In the genomic region with DNA sequence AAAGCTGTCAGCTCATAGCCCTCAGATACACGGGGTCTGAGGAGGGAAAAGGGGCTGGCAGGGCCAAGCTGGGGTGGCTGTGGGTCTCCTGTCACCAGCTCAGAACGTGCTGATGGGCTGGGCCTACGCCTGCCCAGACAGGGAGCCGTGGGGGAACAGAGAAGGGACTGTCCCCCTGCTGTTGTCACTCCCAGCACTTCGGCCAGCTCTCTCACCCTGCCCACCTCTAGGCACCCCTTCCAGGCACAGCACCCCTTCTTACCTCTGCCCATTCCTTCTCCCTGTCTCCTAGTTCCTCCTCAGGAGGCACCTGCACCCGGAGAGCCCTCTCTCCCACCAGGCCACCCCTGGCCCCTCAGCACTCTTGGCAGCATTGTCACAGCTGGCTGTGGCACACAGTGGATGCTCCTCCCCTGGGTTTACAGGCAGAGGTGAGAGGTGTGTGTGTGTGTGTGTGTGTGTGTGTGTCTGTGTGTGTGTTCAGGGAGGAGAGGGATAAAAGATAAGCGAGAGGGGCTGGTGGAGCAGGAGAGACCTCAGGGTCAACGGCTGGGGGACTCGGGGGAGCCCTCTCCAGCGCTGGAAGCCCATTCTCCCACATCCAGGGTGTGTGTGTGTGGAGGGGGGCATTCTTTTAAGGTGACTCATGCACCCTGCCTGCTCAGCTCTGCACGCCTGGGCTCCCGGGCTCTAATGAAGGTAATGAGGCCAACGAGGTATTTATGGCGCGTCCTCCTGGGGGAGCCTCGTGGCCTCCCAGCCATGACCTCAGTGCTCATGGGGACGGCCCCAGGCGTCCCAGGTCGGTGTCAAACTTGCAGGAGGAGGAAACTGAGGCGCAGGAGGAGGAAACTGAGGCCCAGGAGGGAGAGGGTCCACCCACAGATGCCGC, we compare ENCODE assay signal across 1 cellular context.
TF ChIP-seq lines count a peak whose summit lies in the region.

No MANE protein-coding gene starts in this region.

TF ChIP-seq in GM23338, 12 proteins besides CTCF, POLR2A, EP300 and RAD21 (continued from another document):
- TF ChIP-seq, protein P1, sequence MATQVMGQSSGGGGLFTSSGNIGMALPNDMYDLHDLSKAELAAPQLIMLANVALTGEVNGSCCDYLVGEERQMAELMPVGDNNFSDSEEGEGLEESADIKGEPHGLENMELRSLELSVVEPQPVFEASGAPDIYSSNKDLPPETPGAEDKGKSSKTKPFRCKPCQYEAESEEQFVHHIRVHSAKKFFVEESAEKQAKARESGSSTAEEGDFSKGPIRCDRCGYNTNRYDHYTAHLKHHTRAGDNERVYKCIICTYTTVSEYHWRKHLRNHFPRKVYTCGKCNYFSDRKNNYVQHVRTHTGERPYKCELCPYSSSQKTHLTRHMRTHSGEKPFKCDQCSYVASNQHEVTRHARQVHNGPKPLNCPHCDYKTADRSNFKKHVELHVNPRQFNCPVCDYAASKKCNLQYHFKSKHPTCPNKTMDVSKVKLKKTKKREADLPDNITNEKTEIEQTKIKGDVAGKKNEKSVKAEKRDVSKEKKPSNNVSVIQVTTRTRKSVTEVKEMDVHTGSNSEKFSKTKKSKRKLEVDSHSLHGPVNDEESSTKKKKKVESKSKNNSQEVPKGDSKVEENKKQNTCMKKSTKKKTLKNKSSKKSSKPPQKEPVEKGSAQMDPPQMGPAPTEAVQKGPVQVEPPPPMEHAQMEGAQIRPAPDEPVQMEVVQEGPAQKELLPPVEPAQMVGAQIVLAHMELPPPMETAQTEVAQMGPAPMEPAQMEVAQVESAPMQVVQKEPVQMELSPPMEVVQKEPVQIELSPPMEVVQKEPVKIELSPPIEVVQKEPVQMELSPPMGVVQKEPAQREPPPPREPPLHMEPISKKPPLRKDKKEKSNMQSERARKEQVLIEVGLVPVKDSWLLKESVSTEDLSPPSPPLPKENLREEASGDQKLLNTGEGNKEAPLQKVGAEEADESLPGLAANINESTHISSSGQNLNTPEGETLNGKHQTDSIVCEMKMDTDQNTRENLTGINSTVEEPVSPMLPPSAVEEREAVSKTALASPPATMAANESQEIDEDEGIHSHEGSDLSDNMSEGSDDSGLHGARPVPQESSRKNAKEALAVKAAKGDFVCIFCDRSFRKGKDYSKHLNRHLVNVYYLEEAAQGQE (IDR thresholded peaks at IDR 0.05; ENCODE audit: unreplicated experiment), result no peak
- TF ChIP-seq STAT1 (IDR thresholded peaks at IDR 0.05; ENCODE audit: unreplicated experiment), result no peak
- no peak for TF ChIP-seq NANOG (IDR thresholded peaks at IDR 0.05; ENCODE audit: borderline replicate concordance)
- TF ChIP-seq JUNB (IDR thresholded peaks at IDR 0.05; ENCODE audit: unreplicated experiment), result no peak
- no peak for TF ChIP-seq CREB1 (CRISPR knock-in tag; IDR thresholded peaks at IDR 0.05; ENCODE audit: low read depth)
- no peak for TF ChIP-seq ZNF114 (CRISPR knock-in tag; IDR thresholded peaks at IDR 0.05)
- TF ChIP-seq, protein P2, sequence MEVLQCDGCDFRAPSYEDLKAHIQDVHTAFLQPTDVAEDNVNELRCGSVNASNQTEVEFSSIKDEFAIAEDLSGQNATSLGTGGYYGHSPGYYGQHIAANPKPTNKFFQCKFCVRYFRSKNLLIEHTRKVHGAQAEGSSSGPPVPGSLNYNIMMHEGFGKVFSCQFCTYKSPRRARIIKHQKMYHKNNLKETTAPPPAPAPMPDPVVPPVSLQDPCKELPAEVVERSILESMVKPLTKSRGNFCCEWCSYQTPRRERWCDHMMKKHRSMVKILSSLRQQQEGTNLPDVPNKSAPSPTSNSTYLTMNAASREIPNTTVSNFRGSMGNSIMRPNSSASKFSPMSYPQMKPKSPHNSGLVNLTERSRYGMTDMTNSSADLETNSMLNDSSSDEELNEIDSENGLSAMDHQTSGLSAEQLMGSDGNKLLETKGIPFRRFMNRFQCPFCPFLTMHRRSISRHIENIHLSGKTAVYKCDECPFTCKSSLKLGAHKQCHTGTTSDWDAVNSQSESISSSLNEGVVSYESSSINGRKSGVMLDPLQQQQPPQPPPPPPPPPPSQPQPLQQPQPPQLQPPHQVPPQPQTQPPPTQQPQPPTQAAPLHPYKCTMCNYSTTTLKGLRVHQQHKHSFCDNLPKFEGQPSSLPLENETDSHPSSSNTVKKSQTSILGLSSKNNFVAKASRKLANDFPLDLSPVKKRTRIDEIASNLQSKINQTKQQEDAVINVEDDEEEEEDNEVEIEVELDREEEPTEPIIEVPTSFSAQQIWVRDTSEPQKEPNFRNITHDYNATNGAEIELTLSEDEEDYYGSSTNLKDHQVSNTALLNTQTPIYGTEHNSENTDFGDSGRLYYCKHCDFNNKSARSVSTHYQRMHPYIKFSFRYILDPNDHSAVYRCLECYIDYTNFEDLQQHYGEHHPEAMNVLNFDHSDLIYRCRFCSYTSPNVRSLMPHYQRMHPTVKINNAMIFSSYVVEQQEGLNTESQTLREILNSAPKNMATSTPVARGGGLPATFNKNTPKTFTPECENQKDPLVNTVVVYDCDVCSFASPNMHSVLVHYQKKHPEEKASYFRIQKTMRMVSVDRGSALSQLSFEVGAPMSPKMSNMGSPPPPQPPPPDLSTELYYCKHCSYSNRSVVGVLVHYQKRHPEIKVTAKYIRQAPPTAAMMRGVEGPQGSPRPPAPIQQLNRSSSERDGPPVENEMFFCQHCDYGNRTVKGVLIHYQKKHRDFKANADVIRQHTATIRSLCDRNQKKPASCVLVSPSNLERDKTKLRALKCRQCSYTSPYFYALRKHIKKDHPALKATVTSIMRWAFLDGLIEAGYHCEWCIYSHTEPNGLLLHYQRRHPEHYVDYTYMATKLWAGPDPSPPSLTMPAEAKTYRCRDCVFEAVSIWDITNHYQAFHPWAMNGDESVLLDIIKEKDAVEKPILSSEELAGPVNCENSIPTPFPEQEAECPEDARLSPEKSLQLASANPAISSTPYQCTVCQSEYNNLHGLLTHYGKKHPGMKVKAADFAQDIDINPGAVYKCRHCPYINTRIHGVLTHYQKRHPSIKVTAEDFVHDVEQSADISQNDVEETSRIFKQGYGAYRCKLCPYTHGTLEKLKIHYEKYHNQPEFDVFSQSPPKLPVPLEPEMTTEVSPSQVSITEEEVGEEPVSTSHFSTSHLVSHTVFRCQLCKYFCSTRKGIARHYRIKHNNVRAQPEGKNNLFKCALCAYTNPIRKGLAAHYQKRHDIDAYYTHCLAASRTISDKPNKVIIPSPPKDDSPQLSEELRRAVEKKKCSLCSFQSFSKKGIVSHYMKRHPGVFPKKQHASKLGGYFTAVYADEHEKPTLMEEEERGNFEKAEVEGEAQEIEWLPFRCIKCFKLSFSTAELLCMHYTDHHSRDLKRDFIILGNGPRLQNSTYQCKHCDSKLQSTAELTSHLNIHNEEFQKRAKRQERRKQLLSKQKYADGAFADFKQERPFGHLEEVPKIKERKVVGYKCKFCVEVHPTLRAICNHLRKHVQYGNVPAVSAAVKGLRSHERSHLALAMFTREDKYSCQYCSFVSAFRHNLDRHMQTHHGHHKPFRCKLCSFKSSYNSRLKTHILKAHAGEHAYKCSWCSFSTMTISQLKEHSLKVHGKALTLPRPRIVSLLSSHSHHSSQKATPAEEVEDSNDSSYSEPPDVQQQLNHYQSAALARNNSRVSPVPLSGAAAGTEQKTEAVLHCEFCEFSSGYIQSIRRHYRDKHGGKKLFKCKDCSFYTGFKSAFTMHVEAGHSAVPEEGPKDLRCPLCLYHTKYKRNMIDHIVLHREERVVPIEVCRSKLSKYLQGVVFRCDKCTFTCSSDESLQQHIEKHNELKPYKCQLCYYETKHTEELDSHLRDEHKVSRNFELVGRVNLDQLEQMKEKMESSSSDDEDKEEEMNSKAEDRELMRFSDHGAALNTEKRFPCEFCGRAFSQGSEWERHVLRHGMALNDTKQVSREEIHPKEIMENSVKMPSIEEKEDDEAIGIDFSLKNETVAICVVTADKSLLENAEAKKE (CRISPR knock-in tag; IDR thresholded peaks at IDR 0.05), result no peak
- TF ChIP-seq POLR2AphosphoS5 (IDR thresholded peaks at IDR 0.05; ENCODE audit: low read depth), result no peak
